ENCODE assay signal across 2 cellular contexts in genomic region chr18:61664413-61665084, GRCh38.
TF ChIP-seq lines count a peak whose summit lies in the region.

No MANE protein-coding gene starts in this region.

TF ChIP-seq in H1, 55 proteins besides CTCF, POLR2A, EP300 and RAD21 (continued from another document):
- TF ChIP-seq, protein P1, sequence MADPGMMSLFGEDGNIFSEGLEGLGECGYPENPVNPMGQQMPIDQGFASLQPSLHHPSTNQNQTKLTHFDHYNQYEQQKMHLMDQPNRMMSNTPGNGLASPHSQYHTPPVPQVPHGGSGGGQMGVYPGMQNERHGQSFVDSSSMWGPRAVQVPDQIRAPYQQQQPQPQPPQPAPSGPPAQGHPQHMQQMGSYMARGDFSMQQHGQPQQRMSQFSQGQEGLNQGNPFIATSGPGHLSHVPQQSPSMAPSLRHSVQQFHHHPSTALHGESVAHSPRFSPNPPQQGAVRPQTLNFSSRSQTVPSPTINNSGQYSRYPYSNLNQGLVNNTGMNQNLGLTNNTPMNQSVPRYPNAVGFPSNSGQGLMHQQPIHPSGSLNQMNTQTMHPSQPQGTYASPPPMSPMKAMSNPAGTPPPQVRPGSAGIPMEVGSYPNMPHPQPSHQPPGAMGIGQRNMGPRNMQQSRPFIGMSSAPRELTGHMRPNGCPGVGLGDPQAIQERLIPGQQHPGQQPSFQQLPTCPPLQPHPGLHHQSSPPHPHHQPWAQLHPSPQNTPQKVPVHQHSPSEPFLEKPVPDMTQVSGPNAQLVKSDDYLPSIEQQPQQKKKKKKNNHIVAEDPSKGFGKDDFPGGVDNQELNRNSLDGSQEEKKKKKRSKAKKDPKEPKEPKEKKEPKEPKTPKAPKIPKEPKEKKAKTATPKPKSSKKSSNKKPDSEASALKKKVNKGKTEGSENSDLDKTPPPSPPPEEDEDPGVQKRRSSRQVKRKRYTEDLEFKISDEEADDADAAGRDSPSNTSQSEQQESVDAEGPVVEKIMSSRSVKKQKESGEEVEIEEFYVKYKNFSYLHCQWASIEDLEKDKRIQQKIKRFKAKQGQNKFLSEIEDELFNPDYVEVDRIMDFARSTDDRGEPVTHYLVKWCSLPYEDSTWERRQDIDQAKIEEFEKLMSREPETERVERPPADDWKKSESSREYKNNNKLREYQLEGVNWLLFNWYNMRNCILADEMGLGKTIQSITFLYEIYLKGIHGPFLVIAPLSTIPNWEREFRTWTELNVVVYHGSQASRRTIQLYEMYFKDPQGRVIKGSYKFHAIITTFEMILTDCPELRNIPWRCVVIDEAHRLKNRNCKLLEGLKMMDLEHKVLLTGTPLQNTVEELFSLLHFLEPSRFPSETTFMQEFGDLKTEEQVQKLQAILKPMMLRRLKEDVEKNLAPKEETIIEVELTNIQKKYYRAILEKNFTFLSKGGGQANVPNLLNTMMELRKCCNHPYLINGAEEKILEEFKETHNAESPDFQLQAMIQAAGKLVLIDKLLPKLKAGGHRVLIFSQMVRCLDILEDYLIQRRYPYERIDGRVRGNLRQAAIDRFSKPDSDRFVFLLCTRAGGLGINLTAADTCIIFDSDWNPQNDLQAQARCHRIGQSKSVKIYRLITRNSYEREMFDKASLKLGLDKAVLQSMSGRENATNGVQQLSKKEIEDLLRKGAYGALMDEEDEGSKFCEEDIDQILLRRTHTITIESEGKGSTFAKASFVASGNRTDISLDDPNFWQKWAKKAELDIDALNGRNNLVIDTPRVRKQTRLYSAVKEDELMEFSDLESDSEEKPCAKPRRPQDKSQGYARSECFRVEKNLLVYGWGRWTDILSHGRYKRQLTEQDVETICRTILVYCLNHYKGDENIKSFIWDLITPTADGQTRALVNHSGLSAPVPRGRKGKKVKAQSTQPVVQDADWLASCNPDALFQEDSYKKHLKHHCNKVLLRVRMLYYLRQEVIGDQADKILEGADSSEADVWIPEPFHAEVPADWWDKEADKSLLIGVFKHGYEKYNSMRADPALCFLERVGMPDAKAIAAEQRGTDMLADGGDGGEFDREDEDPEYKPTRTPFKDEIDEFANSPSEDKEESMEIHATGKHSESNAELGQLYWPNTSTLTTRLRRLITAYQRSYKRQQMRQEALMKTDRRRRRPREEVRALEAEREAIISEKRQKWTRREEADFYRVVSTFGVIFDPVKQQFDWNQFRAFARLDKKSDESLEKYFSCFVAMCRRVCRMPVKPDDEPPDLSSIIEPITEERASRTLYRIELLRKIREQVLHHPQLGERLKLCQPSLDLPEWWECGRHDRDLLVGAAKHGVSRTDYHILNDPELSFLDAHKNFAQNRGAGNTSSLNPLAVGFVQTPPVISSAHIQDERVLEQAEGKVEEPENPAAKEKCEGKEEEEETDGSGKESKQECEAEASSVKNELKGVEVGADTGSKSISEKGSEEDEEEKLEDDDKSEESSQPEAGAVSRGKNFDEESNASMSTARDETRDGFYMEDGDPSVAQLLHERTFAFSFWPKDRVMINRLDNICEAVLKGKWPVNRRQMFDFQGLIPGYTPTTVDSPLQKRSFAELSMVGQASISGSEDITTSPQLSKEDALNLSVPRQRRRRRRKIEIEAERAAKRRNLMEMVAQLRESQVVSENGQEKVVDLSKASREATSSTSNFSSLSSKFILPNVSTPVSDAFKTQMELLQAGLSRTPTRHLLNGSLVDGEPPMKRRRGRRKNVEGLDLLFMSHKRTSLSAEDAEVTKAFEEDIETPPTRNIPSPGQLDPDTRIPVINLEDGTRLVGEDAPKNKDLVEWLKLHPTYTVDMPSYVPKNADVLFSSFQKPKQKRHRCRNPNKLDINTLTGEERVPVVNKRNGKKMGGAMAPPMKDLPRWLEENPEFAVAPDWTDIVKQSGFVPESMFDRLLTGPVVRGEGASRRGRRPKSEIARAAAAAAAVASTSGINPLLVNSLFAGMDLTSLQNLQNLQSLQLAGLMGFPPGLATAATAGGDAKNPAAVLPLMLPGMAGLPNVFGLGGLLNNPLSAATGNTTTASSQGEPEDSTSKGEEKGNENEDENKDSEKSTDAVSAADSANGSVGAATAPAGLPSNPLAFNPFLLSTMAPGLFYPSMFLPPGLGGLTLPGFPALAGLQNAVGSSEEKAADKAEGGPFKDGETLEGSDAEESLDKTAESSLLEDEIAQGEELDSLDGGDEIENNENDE (IDR thresholded peaks at IDR 0.05; ENCODE audit: insufficient replicate concordance, low read length) = no peak
- TF ChIP-seq BACH1 (IDR thresholded peaks at IDR 0.05; ENCODE audit: low read length) = no peak
- no peak for TF ChIP-seq ASH2L (IDR thresholded peaks at IDR 0.05; ENCODE audit: low read length)
- no peak for TF ChIP-seq JUN (IDR thresholded peaks at IDR 0.05; ENCODE audit: low read depth, low read length)
- TF ChIP-seq TAF1 (IDR thresholded peaks at IDR 0.05; ENCODE audit: low read depth, low read length) = no peak
- TF ChIP-seq CBX5 (IDR thresholded peaks at IDR 0.05; ENCODE audit: low read depth, low read length) = no peak
- TF ChIP-seq CHD1 (IDR thresholded peaks at IDR 0.05; ENCODE audit: low read depth, low read length) = no peak
- no peak for TF ChIP-seq CBX8 (IDR thresholded peaks at IDR 0.05; ENCODE audit: borderline replicate concordance, low read depth, low read length)

TF ChIP-seq in SK-N-SH treated with all-trans-retinoic acid at 6 μM for 48 hours, 23 proteins besides CTCF, POLR2A, EP300 and RAD21 (continued from another document):
- TF ChIP-seq TSHZ2 (CRISPR knock-in tag; IDR thresholded peaks at IDR 0.05) (no peak), ZNF70 (CRISPR knock-in tag; IDR thresholded peaks at IDR 0.05) (no peak), SNAI2 (CRISPR knock-in tag; IDR thresholded peaks at IDR 0.05) (no peak), TOX (CRISPR knock-in tag; IDR thresholded peaks at IDR 0.05; ENCODE audit: borderline replicate concordance) (no peak), ZFP3 (CRISPR knock-in tag; IDR thresholded peaks at IDR 0.05) (no peak)
